Comparison of ENCODE assay signal across 1 cellular context in the genomic region with DNA sequence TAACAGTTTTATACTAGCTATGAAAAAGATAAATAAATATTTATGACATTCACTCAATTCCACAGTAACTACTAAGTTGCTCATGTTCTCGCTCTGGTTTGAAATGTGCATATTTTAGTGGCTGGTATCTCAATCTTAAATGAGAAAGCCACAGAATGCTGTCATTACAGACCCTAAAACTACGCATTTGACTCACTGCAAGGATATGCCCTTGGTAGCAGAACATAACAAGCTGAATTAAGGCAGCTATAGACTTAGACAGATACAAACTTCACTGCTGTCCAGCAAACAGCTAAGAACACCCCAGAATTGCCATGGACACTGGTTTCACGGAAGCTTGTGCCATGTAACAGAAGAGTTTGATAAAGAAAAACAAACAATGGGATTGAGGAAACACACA.
TF ChIP-seq lines count a peak whose summit lies in the region.

No MANE protein-coding gene starts in this region.

TF ChIP-seq in SK-N-SH, 30 proteins besides CTCF, POLR2A, EP300 and RAD21 (continued from another document):
- TF ChIP-seq, protein P1, sequence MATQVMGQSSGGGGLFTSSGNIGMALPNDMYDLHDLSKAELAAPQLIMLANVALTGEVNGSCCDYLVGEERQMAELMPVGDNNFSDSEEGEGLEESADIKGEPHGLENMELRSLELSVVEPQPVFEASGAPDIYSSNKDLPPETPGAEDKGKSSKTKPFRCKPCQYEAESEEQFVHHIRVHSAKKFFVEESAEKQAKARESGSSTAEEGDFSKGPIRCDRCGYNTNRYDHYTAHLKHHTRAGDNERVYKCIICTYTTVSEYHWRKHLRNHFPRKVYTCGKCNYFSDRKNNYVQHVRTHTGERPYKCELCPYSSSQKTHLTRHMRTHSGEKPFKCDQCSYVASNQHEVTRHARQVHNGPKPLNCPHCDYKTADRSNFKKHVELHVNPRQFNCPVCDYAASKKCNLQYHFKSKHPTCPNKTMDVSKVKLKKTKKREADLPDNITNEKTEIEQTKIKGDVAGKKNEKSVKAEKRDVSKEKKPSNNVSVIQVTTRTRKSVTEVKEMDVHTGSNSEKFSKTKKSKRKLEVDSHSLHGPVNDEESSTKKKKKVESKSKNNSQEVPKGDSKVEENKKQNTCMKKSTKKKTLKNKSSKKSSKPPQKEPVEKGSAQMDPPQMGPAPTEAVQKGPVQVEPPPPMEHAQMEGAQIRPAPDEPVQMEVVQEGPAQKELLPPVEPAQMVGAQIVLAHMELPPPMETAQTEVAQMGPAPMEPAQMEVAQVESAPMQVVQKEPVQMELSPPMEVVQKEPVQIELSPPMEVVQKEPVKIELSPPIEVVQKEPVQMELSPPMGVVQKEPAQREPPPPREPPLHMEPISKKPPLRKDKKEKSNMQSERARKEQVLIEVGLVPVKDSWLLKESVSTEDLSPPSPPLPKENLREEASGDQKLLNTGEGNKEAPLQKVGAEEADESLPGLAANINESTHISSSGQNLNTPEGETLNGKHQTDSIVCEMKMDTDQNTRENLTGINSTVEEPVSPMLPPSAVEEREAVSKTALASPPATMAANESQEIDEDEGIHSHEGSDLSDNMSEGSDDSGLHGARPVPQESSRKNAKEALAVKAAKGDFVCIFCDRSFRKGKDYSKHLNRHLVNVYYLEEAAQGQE (IDR thresholded peaks at IDR 0.05; ENCODE audit: low read depth, low read length): 0 out of 2 replicates have a peak, but pooled peaks have one; percentile 38
